In the genomic region with DNA sequence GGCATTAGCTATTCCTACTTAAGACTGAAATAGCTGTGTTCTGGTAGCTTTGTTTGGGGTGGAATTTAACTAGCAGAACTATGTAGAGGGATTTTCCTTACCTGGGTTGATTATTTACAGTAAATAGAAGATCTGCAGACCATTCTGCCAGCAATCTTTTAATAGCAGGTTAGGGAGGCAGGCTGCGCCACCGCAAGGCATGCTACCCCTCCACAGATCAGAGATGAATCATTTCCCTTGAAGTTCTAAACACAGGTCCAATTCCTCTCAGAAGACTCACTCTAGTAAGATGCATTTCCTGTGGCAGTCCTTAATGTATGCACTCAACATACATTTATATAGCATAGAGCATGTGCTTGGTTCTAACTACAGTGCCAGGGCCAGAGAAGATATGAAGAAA, we compare ENCODE assay signal across 9 cellular contexts.
DNase-seq lines count a peak whose midpoint lies in the region; ATAC-seq, FAIRE-seq and TF ChIP-seq lines count a peak whose summit lies in the region.
"Had no signal": no experiment of that assay in that cellular context is flagged by ENCODE, and none has a peak within 500 bp of the region (broad histone marks: within the 10 kb centered on the region; RNA-seq: fewer than 3 reads in every experiment).

No MANE protein-coding gene starts in this region.

- DNase-seq in EH (ENCODE audit: low read depth) (peak; percentile 65), astrocyte (ENCODE audit: low read depth) (peak; percentile 84), urothelium cell line (ENCODE audit: low spot score) (no peak), transverse colon (no peak)
- DNase-seq in naive thymus-derived CD8-positive, alpha-beta T cell, result peak in 1 of 10 donors; percentile 7
- DNase-seq: NCI-H526 had no signal

- TF ChIP-seq POLR2A in transverse colon (IDR thresholded peaks at IDR 0.05), result no peak

- no peaks in the 10 kb centered on the region for H4K20me1 ChIP-seq in KMS-11 (ENCODE audit: insufficient read depth)
- H4K20me1 ChIP-seq in astrocyte (ENCODE audit: insufficient read depth, low read length), result no peaks in the 10 kb centered on the region

- no peaks in the 10 kb centered on the region for H3K27me3 Mint-ChIP-seq in astrocyte (ENCODE audit: low read depth, unreplicated experiment)
- peaks cover 0 to 10% (median 4%) of the 10 kb centered on the region in 5 donors for H3K27me3 Mint-ChIP-seq in naive thymus-derived CD8-positive, alpha-beta T cell

- H3K4me1 ChIP-seq in KMS-11 (ENCODE audit: low read depth, poor library complexity, severe bottlenecking) (peaks cover 14% of the 10 kb centered on the region), astrocyte (ENCODE audit: insufficient read depth, low read length) (peaks cover 36% of the 10 kb centered on the region), transverse colon (no peaks in the 10 kb centered on the region)

- no peaks in the 10 kb centered on the region for H3K79me2 ChIP-seq in KMS-11 (ENCODE audit: insufficient read depth, low read depth)
- no peaks in the 10 kb centered on the region for H3K79me2 ChIP-seq in astrocyte (ENCODE audit: insufficient read depth, low read length)

- in situ Hi-C loops in transverse colon (cut with MboI; ENCODE audit: low pct_ligation_motif_present in 1 of 4, low pct_unique_long_range_greater_than_20kb in 1 of 4, low sequenced_read_pairs in 3 of 4), result no loop called here

- no peaks in the 10 kb centered on the region for H3K27me3 ChIP-seq in KMS-11 (ENCODE audit: insufficient read depth, low read depth)
- no peaks in the 10 kb centered on the region for H3K27me3 ChIP-seq in astrocyte (ENCODE audit: insufficient read depth, low read length)
- no peaks in the 10 kb centered on the region for H3K27me3 ChIP-seq in transverse colon

- no peaks in the 10 kb centered on the region for H3K9me3 ChIP-seq in astrocyte (ENCODE audit: insufficient read depth, low read depth, low read length)
- H3K9me3 ChIP-seq in transverse colon, result peaks cover 0 to under 1% of the 10 kb centered on the region in 2 donors

- H3K4me1 Mint-ChIP-seq in astrocyte (ENCODE audit: low read depth, unreplicated experiment), result peaks cover 20% of the 10 kb centered on the region
- peaks cover 3 to 10% (median 7%) of the 10 kb centered on the region in 4 donors for H3K4me1 Mint-ChIP-seq in naive thymus-derived CD8-positive, alpha-beta T cell
- H3K4me1 Mint-ChIP-seq: neural crest cell had no signal

- no peak overlapping the region; the same call in 1 of the 2 replicates for H3K27ac ChIP-seq in KMS-11
- H3K27ac ChIP-seq in astrocyte (ENCODE audit: low read depth, low read length), result peak overlapping the region; percentile 52
- H3K27ac ChIP-seq in transverse colon, result no peak overlapping the region

- H2AFZ ChIP-seq in KMS-11 (ENCODE audit: low read depth), result no peak overlapping the region
- no peak overlapping the region for H2AFZ ChIP-seq in astrocyte (ENCODE audit: low read depth, low read length)

- peaks cover 2% of the 10 kb centered on the region for H3K9me3 Mint-ChIP-seq in astrocyte (ENCODE audit: unreplicated experiment)
- H3K9me3 Mint-ChIP-seq in naive thymus-derived CD8-positive, alpha-beta T cell, result peaks cover 0 to 17% (median 4%) of the 10 kb centered on the region in 9 donors

- H3K4me3 ChIP-seq in KMS-11 (IDR thresholded peaks at IDR 0.05; ENCODE audit: insufficient read depth, low read depth, low read length) (no peak overlapping the region), astrocyte (ENCODE audit: insufficient read depth, low read depth, low read length) (no peak overlapping the region), transverse colon (no peak overlapping the region)

- H3K36me3 Mint-ChIP-seq in astrocyte (ENCODE audit: low read depth, unreplicated experiment), result peaks cover 8% of the 10 kb centered on the region
- H3K36me3 Mint-ChIP-seq in naive thymus-derived CD8-positive, alpha-beta T cell, result peaks cover 0 to 3% (median 0%) of the 10 kb centered on the region in 3 donors

- TF ChIP-seq CTCF in KMS-11 (conservative IDR thresholded peaks at IDR 0.05; ENCODE audit: low read depth, low read length) (no peak), astrocyte (IDR thresholded peaks at IDR 0.05; ENCODE audit: insufficient read depth, low read depth, low read length) (no peak), transverse colon (IDR thresholded peaks at IDR 0.05) (no peak)

- no peak for TF ChIP-seq EP300 in transverse colon (IDR thresholded peaks at IDR 0.05; ENCODE audit: low read depth)

- ATAC-seq in naive thymus-derived CD8-positive, alpha-beta T cell, result peak; percentile 45 to 59
- no peak for ATAC-seq in HG02970 (IDR thresholded peaks at IDR 0.05; ENCODE audit: low FRiP score, unreplicated experiment)

- no peak overlapping the region for H3K27ac Mint-ChIP-seq in astrocyte (ENCODE audit: unreplicated experiment)
- peak overlapping the region in 1 of 10 donors; percentile 8 for H3K27ac Mint-ChIP-seq in naive thymus-derived CD8-positive, alpha-beta T cell

- FAIRE-seq in astrocyte (lab: Jason Lieb, UNC), result peak; percentile 54
- no peak for FAIRE-seq in urothelium cell line (lab: Jason Lieb, UNC)

- H3K4me2 ChIP-seq in KMS-11 (peak overlapping the region; percentile 39; the same call in 1 of the 2 replicates), astrocyte (ENCODE audit: low read length) (peak overlapping the region; percentile 56)

- no peaks in the 10 kb centered on the region for H3K36me3 ChIP-seq in KMS-11 (ENCODE audit: insufficient read depth)
- H3K36me3 ChIP-seq in astrocyte (ENCODE audit: insufficient read depth, low read length), result peaks cover 3% of the 10 kb centered on the region
- no peaks in the 10 kb centered on the region for H3K36me3 ChIP-seq in transverse colon

- no peak overlapping the region for H3K4me3 Mint-ChIP-seq in astrocyte (ENCODE audit: unreplicated experiment)
- no peak overlapping the region for H3K4me3 Mint-ChIP-seq in naive thymus-derived CD8-positive, alpha-beta T cell
- H3K4me3 Mint-ChIP-seq: neural crest cell had no signal

- POLR2A ChIA-PET in naive thymus-derived CD8-positive, alpha-beta T cell (lab: Charles Lee), result no interaction called here

- WGBS in transverse colon (ENCODE audit: low coverage in 1 of 2), 2 donors, result 95% methylated on average over 2 of the region's 2 CpGs; no CpG with 5 or more reads in 1 of the 2 donors

- H3K9ac ChIP-seq in KMS-11 (no peak overlapping the region), astrocyte (ENCODE audit: low read length) (peak overlapping the region; percentile 44)

- intact Hi-C loops in transverse colon (cut with DNase I; ENCODE audit: low total_unique reads), result no loop called here

Comparison
In these comparisons a context has a peak if more than half of its experiments do, and no peak if none do; other contexts are left out.
1. DNase-seq: peak in EH (single experiment) and astrocyte (single experiment); none in urothelium cell line (single experiment) and transverse colon (single experiment).